13 cellular contexts compared by ENCODE assay signal in genomic region chr15:62880278-62880677, GRCh38.
DNase-seq lines count a peak whose midpoint lies in the region; ATAC-seq and TF ChIP-seq lines count a peak whose summit lies in the region.
"Had no signal": no experiment of that assay in that cellular context is flagged by ENCODE, and none has a peak within 500 bp of the region (broad histone marks: within the 10 kb centered on the region; RNA-seq: fewer than 3 reads in every experiment).

No MANE protein-coding gene starts in this region.

- DNase-seq in AG10803 (ENCODE audit: low read depth), result peak; percentile 83
- peak; percentile 26 for DNase-seq in M059J (ENCODE audit: low read depth)
- peak; percentile 61 for DNase-seq in cerebellar cortex (ENCODE audit: low spot score)
- no peak for DNase-seq in iPS-NIHi7 (ENCODE audit: extremely low spot score)
- DNase-seq in activated T-cell treated with anti-CD3 and anti-CD28 coated beads, Interleukin-2, amount 50 U/mL, for 1 hour, result no peak
- DNase-seq: activated naive CD8-positive, alpha-beta T cell treated with anti-CD3 and anti-CD28 coated beads, Interleukin-2, amount 10 ng/mL, durations not matched to agents 7 days and 5 days; DND-41; spleen had no signal

- no peaks in the 10 kb centered on the region for H3K9me3 ChIP-seq in muscle layer of duodenum (ENCODE audit: control insufficient read depth in 1 of 2, low read length in 2 of 2)
- H3K9me3 ChIP-seq: spleen had no signal

- H3K36me3 ChIP-seq in muscle layer of duodenum (ENCODE audit: control insufficient read depth in 1 of 2, insufficient read depth in 2 of 2, low read length in 2 of 2), result no peaks in the 10 kb centered on the region
- H3K36me3 ChIP-seq: spleen had no signal

- H3K27me3 ChIP-seq in muscle layer of duodenum (ENCODE audit: low read depth, low read length), result no peaks in the 10 kb centered on the region

- H3K4me3 ChIP-seq in AG10803 (ENCODE audit: low read length) (no peak overlapping the region), muscle layer of duodenum (ENCODE audit: low read depth in 1 of 2, low read length in 2 of 2) (peak overlapping the region; percentile 1 to 19)
- H3K4me3 ChIP-seq: lung, spleen had no signal

- peaks cover 0 to 26% of the 10 kb centered on the region in 2 donors for H3K4me1 ChIP-seq in muscle layer of duodenum (ENCODE audit: control insufficient read depth in 1 of 2, insufficient read depth in 2 of 2, low read length in 2 of 2)

- no peak overlapping the region for H3K27ac ChIP-seq in muscle layer of duodenum (ENCODE audit: low read length)

- no peak for ATAC-seq in GM21529 (IDR thresholded peaks at IDR 0.05; ENCODE audit: unreplicated experiment)
- ATAC-seq in HG03442 (IDR thresholded peaks at IDR 0.05; ENCODE audit: unreplicated experiment), result no peak
- ATAC-seq: activated CD4-positive, CD25-positive, alpha-beta regulatory T cell treated with anti-CD3 and anti-CD28 coated beads, Interleukin-2, amount 50 U/mL, for 24 hours had no signal

- TF ChIP-seq CTCF in AG10803 (conservative IDR thresholded peaks at IDR 0.05; ENCODE audit: low read length), result no peak

Comparison
In these comparisons a context has a peak if more than half of its experiments do, and no peak if none do; other contexts are left out.
1. DNase-seq: peak in AG10803 (single experiment), M059J (single experiment) and cerebellar cortex (single experiment); none in iPS-NIHi7 (single experiment) and activated T-cell treated with anti-CD3 and anti-CD28 coated beads, Interleukin-2, amount 50 U/mL, for 1 hour (single experiment).